Comparison of ENCODE assay signal across 8 cellular contexts in the genomic region with DNA sequence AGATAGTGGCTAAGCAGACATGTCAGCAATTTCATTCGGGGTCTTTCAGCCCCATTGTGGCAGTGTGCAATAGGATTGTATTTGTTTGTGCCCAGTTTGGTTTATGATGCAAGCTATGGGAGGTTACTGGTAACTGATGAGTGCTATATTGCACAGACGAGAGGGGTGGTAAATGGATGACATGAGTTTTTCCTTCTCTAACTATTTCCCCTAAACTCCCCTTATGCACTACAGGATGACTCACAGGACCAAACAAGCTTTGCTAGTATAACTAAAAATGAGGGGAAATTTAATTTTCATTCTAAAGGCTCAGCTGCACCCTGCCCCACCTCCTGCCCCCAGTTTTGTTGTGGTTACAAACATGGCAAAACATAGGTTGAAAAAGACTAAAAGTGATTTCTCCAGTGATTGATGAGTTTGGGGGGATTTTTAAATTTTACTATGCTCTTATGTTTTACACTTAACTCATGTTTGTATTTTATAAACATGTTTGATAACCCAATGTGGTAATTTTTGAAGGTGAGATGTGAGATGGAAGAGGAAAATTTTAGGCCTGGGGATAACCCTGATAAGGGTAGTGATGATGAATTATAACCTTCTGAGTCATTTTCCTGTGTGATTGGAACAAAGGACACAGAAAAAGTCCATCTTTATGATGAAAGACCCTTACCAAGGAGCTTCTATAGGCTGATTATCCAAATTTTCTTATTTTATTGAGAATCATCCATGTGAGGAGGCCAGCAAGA.
DNase-seq lines count a peak whose midpoint lies in the region; ATAC-seq and TF ChIP-seq lines count a peak whose summit lies in the region.

No MANE protein-coding gene starts in this region.

- TF ChIP-seq POLR2A in suprapubic skin (IDR thresholded peaks at IDR 0.05): no peak

- intact Hi-C loops in activated T-helper 2 cell treated with anti-CD3 and anti-CD28 coated beads, Interferon-gamma antibody, Interleukin-2, Interleukin-4, amounts not matched to agents 10 μg/mL and 5 μg/mL and 100 μg/mL, durations not matched to agents 14 hours and 24 hours and 36 hours (cut with micrococcal nuclease): loop anchor here (1.0 to 5.0 kb wide), 14 partner anchors 15 to 1388 kb away; partner anchors contain the start of gene PIK3CG
- intact Hi-C loops in mucosa of descending colon (cut with DNase I, micrococcal nuclease): no loop called here

- 0 out of 2 replicates have a peak overlapping the region, but pooled peaks have one; percentile 4 for H2AFZ ChIP-seq in KMS-11 (ENCODE audit: low read depth)

- H3K36me3 Mint-ChIP-seq in CD4-positive, CD25-positive, alpha-beta regulatory T cell: no peaks in the 10 kb centered on the region
- peaks cover 56% of the 10 kb centered on the region for H3K36me3 Mint-ChIP-seq in activated T-helper 2 cell treated with anti-CD3 and anti-CD28 coated beads, Interferon-gamma antibody, Interleukin-2, Interleukin-4, amounts not matched to agents 10 μg/mL and 5 μg/mL and 100 μg/mL, durations not matched to agents 14 hours and 24 hours and 36 hours (ENCODE audit: low read depth)

- H3K79me2 ChIP-seq in KMS-11 (ENCODE audit: insufficient read depth, low read depth): no peaks in the 10 kb centered on the region

- H3K36me3 ChIP-seq in CD4-positive, CD25-positive, alpha-beta regulatory T cell (ENCODE audit: control insufficient read depth, insufficient read depth, low read length): no peaks in the 10 kb centered on the region
- H3K36me3 ChIP-seq in KMS-11 (ENCODE audit: insufficient read depth): no peaks in the 10 kb centered on the region
- H3K36me3 ChIP-seq in mucosa of descending colon (ENCODE audit: low read depth): no peaks in the 10 kb centered on the region
- H3K36me3 ChIP-seq in suprapubic skin: no peaks in the 10 kb centered on the region

- H3K4me3 ChIP-seq in CD4-positive, CD25-positive, alpha-beta regulatory T cell (ENCODE audit: low read depth, low read length): peak overlapping the region; percentile 16
- no peak overlapping the region for H3K4me3 ChIP-seq in KMS-11 (IDR thresholded peaks at IDR 0.05; ENCODE audit: insufficient read depth, low read depth, low read length)
- no peak overlapping the region for H3K4me3 ChIP-seq in mucosa of descending colon
- H3K4me3 ChIP-seq in suprapubic skin: no peak overlapping the region

- no peaks in the 10 kb centered on the region for H4K20me1 ChIP-seq in KMS-11 (ENCODE audit: insufficient read depth)

- H3K4me1 Mint-ChIP-seq in CD4-positive, CD25-positive, alpha-beta regulatory T cell: peaks cover 30 to 45% (median 36%) of the 10 kb centered on the region in 4 donors
- peaks cover 48% of the 10 kb centered on the region for H3K4me1 Mint-ChIP-seq in activated T-helper 2 cell treated with anti-CD3 and anti-CD28 coated beads, Interferon-gamma antibody, Interleukin-2, Interleukin-4, amounts not matched to agents 10 μg/mL and 5 μg/mL and 100 μg/mL, durations not matched to agents 14 hours and 24 hours and 36 hours (ENCODE audit: low read depth)

- H3K27me3 Mint-ChIP-seq in CD4-positive, CD25-positive, alpha-beta regulatory T cell: peaks cover 12% of the 10 kb centered on the region
- no peaks in the 10 kb centered on the region for H3K27me3 Mint-ChIP-seq in activated T-helper 2 cell treated with anti-CD3 and anti-CD28 coated beads, Interferon-gamma antibody, Interleukin-2, Interleukin-4, amounts not matched to agents 10 μg/mL and 5 μg/mL and 100 μg/mL, durations not matched to agents 14 hours and 24 hours and 36 hours (ENCODE audit: low read depth)

- no peaks in the 10 kb centered on the region for H3K27me3 ChIP-seq in CD4-positive, CD25-positive, alpha-beta regulatory T cell (ENCODE audit: control insufficient read depth, insufficient read depth, low read length)
- H3K27me3 ChIP-seq in KMS-11 (ENCODE audit: insufficient read depth, low read depth) (no peaks in the 10 kb centered on the region), suprapubic skin (no peaks in the 10 kb centered on the region)

- H3K9me3 ChIP-seq in CD4-positive, CD25-positive, alpha-beta regulatory T cell (ENCODE audit: control insufficient read depth in 2 of 2, low read length in 2 of 2): peaks cover 17 to 18% of the 10 kb centered on the region in 2 experiments
- peaks cover 23% of the 10 kb centered on the region for H3K9me3 ChIP-seq in mucosa of descending colon
- H3K9me3 ChIP-seq in suprapubic skin: peaks cover 11% of the 10 kb centered on the region

- H3K27ac ChIP-seq in CD4-positive, CD25-positive, alpha-beta regulatory T cell (ENCODE audit: insufficient read depth, low read length, poor library complexity, severe bottlenecking): peak overlapping the region; percentile 88
- peak overlapping the region; percentile 93 for H3K27ac ChIP-seq in KMS-11
- H3K27ac ChIP-seq in suprapubic skin: no peak overlapping the region

- H3K4me3 Mint-ChIP-seq in CD4-positive, CD25-positive, alpha-beta regulatory T cell: peak overlapping the region in 1 of 4 donors; percentile 53
- H3K4me3 Mint-ChIP-seq in activated T-helper 2 cell treated with anti-CD3 and anti-CD28 coated beads, Interferon-gamma antibody, Interleukin-2, Interleukin-4, amounts not matched to agents 10 μg/mL and 5 μg/mL and 100 μg/mL, durations not matched to agents 14 hours and 24 hours and 36 hours (ENCODE audit: low read depth): peak overlapping the region; percentile 60

- peak overlapping the region; percentile 60 for H3K9ac ChIP-seq in KMS-11

- peaks cover 23% of the 10 kb centered on the region for H3K4me1 ChIP-seq in CD4-positive, CD25-positive, alpha-beta regulatory T cell (ENCODE audit: control insufficient read depth, insufficient read depth, low read length, poor library complexity, severe bottlenecking)
- peaks cover 57% of the 10 kb centered on the region for H3K4me1 ChIP-seq in KMS-11 (ENCODE audit: low read depth, poor library complexity, severe bottlenecking)
- no peaks in the 10 kb centered on the region for H3K4me1 ChIP-seq in mucosa of descending colon (ENCODE audit: low read depth)
- H3K4me1 ChIP-seq in suprapubic skin: peaks cover 3% of the 10 kb centered on the region

- DNase-seq in CD4-positive, CD25-positive, alpha-beta regulatory T cell: peak in 2 of 3 donors; percentile 3 to 15
- peak; percentile 19 for DNase-seq in activated T-helper 2 cell treated with anti-CD3 and anti-CD28 coated beads, Interferon-gamma antibody, Interleukin-2, Interleukin-4, amounts not matched to agents 10 μg/mL and 5 μg/mL and 100 μg/mL, durations not matched to agents 14 hours and 24 hours and 36 hours (ENCODE audit: low spot score)
- DNase-seq in mucosa of descending colon: no peak
- DNase-seq in SHP77 treated with DMSO at 0.1 percent for 48 hours (lab: John Stamatoyannopoulos, UW): no peak
- DNase-seq in GF-D8 (lab: John Stamatoyannopoulos, UW): no peak
- DNase-seq in suprapubic skin (ENCODE audit: low spot score in 2 of 2): no peak
- DNase-seq in glomerular visceral epithelial cell (ENCODE audit: extremely low spot score): no peak

- no peak for ATAC-seq in CD4-positive, CD25-positive, alpha-beta regulatory T cell (ENCODE audit: low read depth in 2 of 2)
- peak; percentile 46 for ATAC-seq in mucosa of descending colon

- TF ChIP-seq CTCF in KMS-11 (conservative IDR thresholded peaks at IDR 0.05; ENCODE audit: low read depth, low read length) (no peak), mucosa of descending colon (IDR thresholded peaks at IDR 0.05) (no peak), suprapubic skin (IDR thresholded peaks at IDR 0.05) (no peak)

- peak overlapping the region; percentile 91 for H3K4me2 ChIP-seq in KMS-11

- no peak for TF ChIP-seq EP300 in suprapubic skin (IDR thresholded peaks at IDR 0.05)

- peaks cover 7 to 40% (median 15%) of the 10 kb centered on the region in 7 donors for H3K9me3 Mint-ChIP-seq in CD4-positive, CD25-positive, alpha-beta regulatory T cell
- peaks cover 54% of the 10 kb centered on the region for H3K9me3 Mint-ChIP-seq in activated T-helper 2 cell treated with anti-CD3 and anti-CD28 coated beads, Interferon-gamma antibody, Interleukin-2, Interleukin-4, amounts not matched to agents 10 μg/mL and 5 μg/mL and 100 μg/mL, durations not matched to agents 14 hours and 24 hours and 36 hours

- H3K27ac Mint-ChIP-seq in CD4-positive, CD25-positive, alpha-beta regulatory T cell: peak overlapping the region; percentile 40 to 84 (median 75)
- H3K27ac Mint-ChIP-seq in activated T-helper 2 cell treated with anti-CD3 and anti-CD28 coated beads, Interferon-gamma antibody, Interleukin-2, Interleukin-4, amounts not matched to agents 10 μg/mL and 5 μg/mL and 100 μg/mL, durations not matched to agents 14 hours and 24 hours and 36 hours: peak overlapping the region; percentile 100

- 74% methylated on average over 2 of the region's 2 CpGs for WGBS in suprapubic skin

Comparison
In these comparisons a context has a peak if more than half of its experiments do, and no peak if none do; other contexts are left out.
1. DNase-seq: peak in CD4-positive, CD25-positive, alpha-beta regulatory T cell (2 of 3) and activated T-helper 2 cell treated with anti-CD3 and anti-CD28 coated beads, Interferon-gamma antibody, Interleukin-2, Interleukin-4, amounts not matched to agents 10 μg/mL and 5 μg/mL and 100 μg/mL, durations not matched to agents 14 hours and 24 hours and 36 hours (single experiment); none in mucosa of descending colon (0 of 3), SHP77 treated with DMSO at 0.1 percent for 48 hours (single experiment), GF-D8 (single experiment), suprapubic skin (0 of 2) and glomerular visceral epithelial cell (single experiment).